Comparison of ENCODE assay signal across 8 cellular contexts in genomic region chr5:119031905-119032304, GRCh38. TPM values are rescaled to one million over a fixed set of nuclear protein-coding genes. Genes with fewer than 3 reads are reported as not detected.
DNase-seq lines count a peak whose midpoint lies in the region; ATAC-seq and TF ChIP-seq lines count a peak whose summit lies in the region.

No MANE protein-coding gene starts in this region.

- H3K36me3 Mint-ChIP-seq in GM23338 (ENCODE audit: low read depth), result no peaks in the 10 kb centered on the region

- H3K9me3 ChIP-seq in mucosa of descending colon, result no peaks in the 10 kb centered on the region

- no peaks in the 10 kb centered on the region for H3K9me3 Mint-ChIP-seq in GM23338

- H3K36me3 ChIP-seq in GM23338 (ENCODE audit: insufficient read depth), result no peaks in the 10 kb centered on the region
- no peaks in the 10 kb centered on the region for H3K36me3 ChIP-seq in mucosa of descending colon (ENCODE audit: low read depth)

- peak; percentile 38 for ATAC-seq in GM18519 (IDR thresholded peaks at IDR 0.05; ENCODE audit: low FRiP score, unreplicated experiment)
- peak; percentile 40; the same call in 1 of the 3 replicates for ATAC-seq in GM23338
- ATAC-seq in mucosa of descending colon, result peak; percentile 47
- no peak for ATAC-seq in HG03108 (IDR thresholded peaks at IDR 0.05; ENCODE audit: unreplicated experiment)

- H3K4me1 Mint-ChIP-seq in GM23338, result peaks cover 25% of the 10 kb centered on the region

- peak overlapping the region; percentile 20; the same call in 1 of the 2 replicates for H2AFZ ChIP-seq in GM23338

- peaks cover 3% of the 10 kb centered on the region for H3K27me3 Mint-ChIP-seq in GM23338 (ENCODE audit: insufficient read depth, low read depth, poor library complexity)

- H3K4me3 ChIP-seq in GM23338, result no peak overlapping the region
- H3K4me3 ChIP-seq in mucosa of descending colon, result no peak overlapping the region

- H3K4me3 Mint-ChIP-seq in GM23338, result no peak overlapping the region

- intact Hi-C loops in mucosa of descending colon (cut with DNase I, micrococcal nuclease), result no loop called here

- H4K20me1 ChIP-seq in GM23338 (replicated peaks; ENCODE audit: insufficient read depth), result no peaks in the 10 kb centered on the region

- H3K9me2 ChIP-seq in GM23338 (ENCODE audit: insufficient read depth), result no peaks in the 10 kb centered on the region

- no peaks in the 10 kb centered on the region for H3K79me2 ChIP-seq in GM23338 (replicated peaks; ENCODE audit: insufficient read depth)

- peak overlapping the region; percentile 10 for H3K27ac Mint-ChIP-seq in GM23338

- no peaks in the 10 kb centered on the region for H3K27me3 ChIP-seq in GM23338 (ENCODE audit: insufficient read depth)

- no peak overlapping the region for H3K4me2 ChIP-seq in GM23338

- no peak overlapping the region; the same call in 1 of the 2 replicates for H3K27ac ChIP-seq in GM23338 (ENCODE audit: low read depth)

- H3K4me1 ChIP-seq in GM23338 (ENCODE audit: insufficient read depth), result peaks cover 21% of the 10 kb centered on the region
- no peaks in the 10 kb centered on the region for H3K4me1 ChIP-seq in mucosa of descending colon (ENCODE audit: low read depth)

- no peaks in the 10 kb centered on the region for H3F3A ChIP-seq in GM23338 (replicated peaks; ENCODE audit: low read depth)

- no peak for TF ChIP-seq CTCF in GM23338 (conservative IDR thresholded peaks at IDR 0.05; ENCODE audit: low read depth in 2 of 2)
- no peak for TF ChIP-seq CTCF in mucosa of descending colon (IDR thresholded peaks at IDR 0.05)

- DNase-seq in GM23338 (ENCODE audit: low spot score), result peak; percentile 13
- peak; percentile 90 for DNase-seq in NAMALWA (ENCODE audit: low spot score)
- no peak for DNase-seq in mucosa of descending colon
- DNase-seq in mucosa of gallbladder (ENCODE audit: low spot score), result no peak
- no peak for DNase-seq in GM19240 (ENCODE audit: insufficient read length, low spot score)
- DNase-seq in central memory CD4-positive, alpha-beta T cell, result no peak

TF ChIP-seq in GM23338, 12 proteins besides CTCF, POLR2A, EP300 and RAD21 (continues in another document):
- TF ChIP-seq POLR2AphosphoS5 (IDR thresholded peaks at IDR 0.05; ENCODE audit: low read depth) (no peak), STAT1 (IDR thresholded peaks at IDR 0.05; ENCODE audit: unreplicated experiment) (no peak), EZH2 (IDR thresholded peaks at IDR 0.05; ENCODE audit: low read depth, unreplicated experiment) (no peak), JUNB (IDR thresholded peaks at IDR 0.05; ENCODE audit: unreplicated experiment) (no peak), EZH2phosphoT487 (IDR thresholded peaks at IDR 0.05; ENCODE audit: unreplicated experiment) (no peak), ZNF462 (CRISPR knock-in tag; IDR thresholded peaks at IDR 0.05) (no peak), ZNF331 (CRISPR knock-in tag; IDR thresholded peaks at IDR 0.05; ENCODE audit: low read depth) (no peak), ZNF114 (CRISPR knock-in tag; IDR thresholded peaks at IDR 0.05) (no peak), CREB1 (CRISPR knock-in tag; IDR thresholded peaks at IDR 0.05; ENCODE audit: low read depth) (no peak), REST (IDR thresholded peaks at IDR 0.05; ENCODE audit: unreplicated experiment) (no peak), NANOG (IDR thresholded peaks at IDR 0.05; ENCODE audit: borderline replicate concordance) (no peak)

RNA-seq across cellular contexts. Expression of gene DMXL1, which starts 39.0 kb away (rescaled TPM):
- total RNA-seq in GM23338 (2014; rRNA removed; shearing (Covaris generic)), result 40.5 and 41.7 TPM in 2 replicates
- 28.3 and 28.4 TPM in 2 replicates for polyA plus RNA-seq in GM23338 (2016; fragmentation: Nextera tagmentation; extraction: Ambion mirVana)
- total RNA-seq in mucosa of descending colon (10 to 100 TPM; 34.7 to 60.0 (median 51.0) TPM), mucosa of gallbladder (51.4 TPM)

RNA-seq across cellular contexts. Expression of gene DTWD2, which starts 43.6 kb away (rescaled TPM):
- 15.4 TPM in 2 replicates for total RNA-seq in GM23338 (2014; rRNA removed; shearing (Covaris generic))
- 4.1 and 4.4 TPM in 2 replicates for polyA plus RNA-seq in GM23338 (2016; fragmentation: Nextera tagmentation; extraction: Ambion mirVana)
- total RNA-seq in mucosa of descending colon (10 to 100 TPM in 1 of 3 donors, 1 to 10 TPM in 2; 5.8 to 11.4 (median 9.2) TPM), mucosa of gallbladder (9.5 TPM)

Comparison
In these comparisons a context has a peak if more than half of its experiments do, and no peak if none do; other contexts are left out.
1. DNase-seq: peak in GM23338 (single experiment) and NAMALWA (single experiment); none in mucosa of descending colon (0 of 3), mucosa of gallbladder (single experiment), GM19240 (single experiment) and central memory CD4-positive, alpha-beta T cell (single experiment).